In the genomic region with DNA sequence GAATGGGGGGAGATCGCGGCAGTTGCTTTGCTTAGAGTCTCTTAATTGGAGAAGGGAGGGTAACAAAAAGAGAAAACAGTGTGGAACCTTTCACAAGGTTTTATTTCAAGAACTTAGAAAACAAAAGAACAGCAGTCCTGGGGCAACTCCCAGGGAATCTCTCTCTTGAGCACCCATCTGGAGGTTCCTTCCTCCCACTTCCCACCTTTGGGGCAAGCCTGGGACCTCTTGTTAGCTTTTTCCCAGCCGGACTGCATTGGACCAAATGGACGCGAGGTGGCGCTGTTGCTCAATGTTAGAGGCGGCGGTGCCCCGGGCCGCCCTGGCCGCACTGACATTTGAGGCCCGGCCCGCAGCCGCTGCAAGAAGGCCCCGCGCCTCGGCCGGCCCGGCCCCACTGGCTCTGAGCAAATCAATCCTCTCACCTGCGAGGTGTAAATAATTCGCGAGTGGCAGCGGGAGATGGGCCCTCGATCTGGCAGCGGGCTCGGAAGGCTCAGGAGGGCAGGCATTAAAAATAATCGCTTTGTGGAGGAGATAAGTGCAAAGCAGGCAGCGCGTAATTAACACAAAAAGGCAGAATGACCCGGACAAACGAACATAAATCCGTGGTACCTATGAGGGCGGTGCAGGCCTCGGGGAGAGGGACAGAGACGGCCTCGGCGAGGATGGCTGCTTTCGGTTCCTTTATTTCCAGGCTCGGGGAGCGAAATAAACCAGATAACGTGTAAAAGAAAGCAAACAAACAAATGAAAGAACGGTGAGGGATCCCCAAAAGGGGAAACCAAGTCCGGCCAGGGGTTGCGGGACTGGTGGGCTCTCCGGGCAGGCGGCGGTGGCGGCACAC, we compare ENCODE assay signal across 8 cellular contexts. TPM values are rescaled to one million over a fixed set of nuclear protein-coding genes. Genes with fewer than 3 reads are reported as not detected.
DNase-seq lines count a peak whose midpoint lies in the region; ATAC-seq and TF ChIP-seq lines count a peak whose summit lies in the region.

No MANE protein-coding gene starts in this region.

- no peak overlapping the region for H3K9ac ChIP-seq in mammary epithelial cell (ENCODE audit: insufficient read depth, low read length)

- ATAC-seq in HG02970 (IDR thresholded peaks at IDR 0.05; ENCODE audit: low FRiP score, unreplicated experiment), result no peak

- intact Hi-C loops in mammary epithelial cell (cut with micrococcal nuclease), result loop anchor here (1.0 to 10.0 kb wide), 7 partner anchors 15 to 359 kb away; a partner anchor contains a TSS

- no peaks in the 10 kb centered on the region for H4K20me1 ChIP-seq in mammary epithelial cell (ENCODE audit: insufficient read depth, low read length)

- no peak overlapping the region for H3K4me3 ChIP-seq in mammary epithelial cell (replicated peaks in 1 of 3; ENCODE audit: insufficient read depth in 1 of 3, low read depth in 2 of 3, low read length in 3 of 3)

- H2AFZ ChIP-seq in mammary epithelial cell (ENCODE audit: low read depth, low read length), result peak overlapping the region; percentile 68

- H3K27me3 ChIP-seq in mammary epithelial cell (ENCODE audit: insufficient read depth, low read length), result no peaks in the 10 kb centered on the region

- H3K9me3 ChIP-seq in mammary epithelial cell (replicated peaks; ENCODE audit: insufficient read depth, low read length), result no peaks in the 10 kb centered on the region

- H3K4me1 ChIP-seq in mammary epithelial cell (ENCODE audit: insufficient read depth, low read length), result peaks cover 10% of the 10 kb centered on the region

- CTCF ChIA-PET in mammary epithelial cell (lab: Charles Lee; ENCODE audit: low non-redundant PET), result interaction anchor here (0.6 to 1.5 kb wide), 8 partner anchors 11 to 319 kb away, joined by 3 to 16 read pairs (median 4); a partner anchor contains a TSS

- no peaks in the 10 kb centered on the region for H3K36me3 ChIP-seq in mammary epithelial cell (ENCODE audit: insufficient read depth, low read length)

- in situ Hi-C loops in mammary epithelial cell (cut with MboI; ENCODE audit: low sequenced_read_pairs in 2 of 2), result loop anchor here (5.0 to 25.0 kb wide), 2 partner anchors 191 to 356 kb away; a partner anchor contains a TSS

- no peak overlapping the region for H3K27ac ChIP-seq in mammary epithelial cell (ENCODE audit: insufficient read depth, low read depth, low read length)

- no TSS peak for BruUV-seq in mammary epithelial cell (replicated peaks; lab: Mats Ljungman, UMichigan)

- dilution Hi-C loops in mammary epithelial cell (cut with HindIII; ENCODE audit: low sequenced_read_pairs), result loop anchor here (25.0 kb wide), 1 partner anchor 356 kb away; a partner anchor contains a TSS

- TF ChIP-seq CTCF in mammary epithelial cell (conservative IDR thresholded peaks at IDR 0.05 in 1 of 2, IDR thresholded peaks at IDR 0.05 in 1 of 2; ENCODE audit: extremely low read depth in 1 of 2, insufficient read depth in 1 of 2, low read depth in 1 of 2, low read length in 2 of 2), result peak; percentile 84 to 86

- 27% methylated on average over 30 of the region's 48 CpGs for WGBS in mammary epithelial cell (ENCODE audit: low coverage, missing lambda C conversion rate)

- DNase-seq in DMS79 (lab: John Stamatoyannopoulos, UW), result peak; percentile 30
- DNase-seq in H4 (ENCODE audit: low spot score), result peak; percentile 66
- DNase-seq in NCI-H1930 (lab: John Stamatoyannopoulos, UW), result peak; percentile 44 to 74
- peak; percentile 61 to 83 (median 72) for DNase-seq in activated CD4-positive, CD25-positive, alpha-beta regulatory T cell (lab: John Stamatoyannopoulos, UW)
- DNase-seq in mammary epithelial cell, result peak; percentile 59
- DNase-seq in kidney glomerular epithelial cell (lab: John Stamatoyannopoulos, UW), result peak; percentile 71
- peak; percentile 58 to 73 for DNase-seq in stimulated activated CD4-positive, alpha-beta T cell treated with anti-CD3 and anti-CD28 coated beads, Interleukin-15, amount 100 ng/mL, for 48 hours (ENCODE audit: low read depth in 2 of 2)

- H3K79me2 ChIP-seq in mammary epithelial cell (ENCODE audit: insufficient read depth, low read length), result peaks cover 4% of the 10 kb centered on the region

- H3K4me2 ChIP-seq in mammary epithelial cell (ENCODE audit: insufficient read depth, low read depth, low read length), result peak overlapping the region; percentile 51

RNA-seq across cellular contexts. Expression of a gene that starts 2.7 kb away (rescaled TPM):
- 0.45 TPM in 1 of 2 replicates, not detected in the other for total RNA-seq in H4 (2014; rRNA removed; shearing (Covaris generic))
- 1 to 10 TPM; 2.3 to 7.9 TPM for total RNA-seq in mammary epithelial cell
- polyA plus RNA-seq in mammary epithelial cell, result 4.3 TPM
- 3.2 TPM for polyA minus RNA-seq in mammary epithelial cell

RNA-seq across cellular contexts. Expression of a gene that starts 6.1 kb away (rescaled TPM):
- total RNA-seq in H4 (2014; rRNA removed; shearing (Covaris generic)), result 2.4 and 5.6 TPM in 2 replicates
- 1 to 10 TPM; 3.2 to 9.4 TPM for total RNA-seq in mammary epithelial cell
- 2.9 TPM for polyA plus RNA-seq in mammary epithelial cell
- polyA minus RNA-seq in mammary epithelial cell, result 4.2 TPM

RNA-seq across cellular contexts. Expression of a gene that starts 21.1 kb away (rescaled TPM):
- 2.0 and 8.7 TPM in 2 replicates for total RNA-seq in H4 (2014; rRNA removed; shearing (Covaris generic))
- total RNA-seq in mammary epithelial cell, result 1 to 10 TPM; 3.3 to 3.8 TPM
- 0.83 TPM for polyA plus RNA-seq in mammary epithelial cell
- polyA minus RNA-seq in mammary epithelial cell, result 1.2 TPM

RNA-seq across cellular contexts. Expression of a gene that starts 22.2 kb away (rescaled TPM):
- 0.27 TPM in 2 replicates for total RNA-seq in H4 (2014; rRNA removed; shearing (Covaris generic))
- 10 to 100 TPM in 1 of 2 donors, 1 to 10 TPM in 1; 1.7 to 10.9 TPM for total RNA-seq in mammary epithelial cell
- 4.2 TPM for polyA plus RNA-seq in mammary epithelial cell
- polyA minus RNA-seq in mammary epithelial cell, result 0.57 TPM

RNA-seq across cellular contexts. Expression of a gene that starts 26.8 kb away (rescaled TPM):
- not detected in 2 replicates for total RNA-seq in H4 (2014; rRNA removed; shearing (Covaris generic))
- total RNA-seq in mammary epithelial cell, result 1 to 10 TPM in 1 of 2 donors, under 1 TPM in 1; 0.67 to 1.4 TPM
- 0.80 TPM for polyA plus RNA-seq in mammary epithelial cell
- polyA minus RNA-seq in mammary epithelial cell, result not detected
